Comparison of ENCODE assay signal across 8 cellular contexts in genomic region chr10:131943021-131943814, GRCh38. TPM values are rescaled to one million over a fixed set of nuclear protein-coding genes. Genes with fewer than 3 reads are reported as not detected.
DNase-seq lines count a peak whose midpoint lies in the region; ATAC-seq and TF ChIP-seq lines count a peak whose summit lies in the region.

No MANE protein-coding gene starts in this region.

- H3K4me1 ChIP-seq in OCI-LY7 (ENCODE audit: insufficient read depth, low read length, poor library complexity, severe bottlenecking) = no peaks in the 10 kb centered on the region

- H4K20me1 ChIP-seq in OCI-LY7 (ENCODE audit: insufficient read depth, low read length) = no peaks in the 10 kb centered on the region

- peaks cover 47% of the 10 kb centered on the region for H3K36me3 Mint-ChIP-seq in osteocyte (ENCODE audit: unreplicated experiment)

- no peak overlapping the region for H3K4me2 ChIP-seq in OCI-LY7 (ENCODE audit: low read length)

- TF ChIP-seq CTCF in OCI-LY7 (conservative IDR thresholded peaks at IDR 0.05; ENCODE audit: low read length) (peak; percentile 50; the same call in 1 of the 2 replicates), fibroblast of pulmonary artery (IDR thresholded peaks at IDR 0.05; ENCODE audit: low read length, missing control alignments) (peak; percentile 46), osteocyte (IDR thresholded peaks at IDR 0.05) (peak; percentile 41)

- H3K27ac ChIP-seq in OCI-LY7 (ENCODE audit: low read depth, low read length, poor library complexity, severe bottlenecking) = no peak overlapping the region

- peaks cover 84% of the 10 kb centered on the region for H3K36me3 ChIP-seq in OCI-LY7 (ENCODE audit: insufficient read depth, low read length)

- H3K9me3 ChIP-seq in OCI-LY7 (ENCODE audit: low read length) = no peaks in the 10 kb centered on the region

- H3K27me3 Mint-ChIP-seq in osteocyte (ENCODE audit: unreplicated experiment) = no peaks in the 10 kb centered on the region

- CTCF ChIA-PET in OCI-LY7 (lab: Charles Lee; ENCODE audit: unreplicated experiment) = no interaction called here

- POLR2A ChIA-PET in OCI-LY7 (lab: Charles Lee) = no interaction called here

- H3K4me1 Mint-ChIP-seq in osteocyte (ENCODE audit: unreplicated experiment) = peaks cover 53% of the 10 kb centered on the region

- H3K4me3 ChIP-seq in OCI-LY7 (ENCODE audit: low read depth, low read length, poor library complexity, severe bottlenecking) = no peak overlapping the region
- H3K4me3 ChIP-seq in fibroblast of pulmonary artery (replicated peaks; ENCODE audit: low read depth, low read length) = no peak overlapping the region

- peak overlapping the region; percentile 46 for H3K27ac Mint-ChIP-seq in osteocyte (ENCODE audit: unreplicated experiment)

- H2AFZ ChIP-seq in OCI-LY7 (ENCODE audit: low read length) = no peak overlapping the region

- intact Hi-C loops in OCI-LY7 (cut with micrococcal nuclease; ENCODE audit: unreplicated experiment) = no loop called here

- H3K9me2 ChIP-seq in OCI-LY7 (ENCODE audit: insufficient read depth, low read length) = no peaks in the 10 kb centered on the region

- H3K79me2 ChIP-seq in OCI-LY7 (ENCODE audit: insufficient read depth, low read depth, low read length) = no peaks in the 10 kb centered on the region

- no peaks in the 10 kb centered on the region for H3K9me3 Mint-ChIP-seq in osteocyte (ENCODE audit: unreplicated experiment)

- no peak overlapping the region for H3K4me3 Mint-ChIP-seq in osteocyte (ENCODE audit: unreplicated experiment)

- DNase-seq in GM03348 (ENCODE audit: low spot score) (peak; percentile 33), OCI-LY7 (ENCODE audit: low spot score) (no peak), fibroblast of pulmonary artery (ENCODE audit: low read depth) (peak; percentile 24), osteocyte (ENCODE audit: extremely low spot score, unreplicated experiment) (no peak), cerebellar nuclear complex (lab: John Stamatoyannopoulos, UW) (no peak), NCI-H1092 treated with DMSO at 0.1 percent for 48 hours (lab: John Stamatoyannopoulos, UW) (no peak)

- BruUV-seq in OCI-LY7 (replicated peaks; lab: Mats Ljungman, UMichigan) = no TSS peak

- ATAC-seq in HG02885 (IDR thresholded peaks at IDR 0.05; ENCODE audit: poor library complexity, unreplicated experiment) = no peak
- no peak for ATAC-seq in GM19023 (IDR thresholded peaks at IDR 0.05; ENCODE audit: unreplicated experiment)

RNA-seq across cellular contexts. Expression of gene BNIP3, which starts 38.5 kb away (rescaled TPM):
- total RNA-seq in OCI-LY7 (2014; rRNA removed; shearing (Covaris generic)) = 60.1 and 66.6 TPM in 2 replicates
- 46.3 and 99.8 TPM in 2 replicates for total RNA-seq in OCI-LY7 (2022)
- 29.2 and 31.6 TPM in 2 replicates for total RNA-seq in osteocyte

RNA-seq across cellular contexts. Expression of gene PPP2R2D, which starts 42.4 kb away (rescaled TPM):
- total RNA-seq in OCI-LY7 (2014; rRNA removed; shearing (Covaris generic)) = 36.2 and 38.5 TPM in 2 replicates
- total RNA-seq in OCI-LY7 (2022) (37.4 and 40.1 TPM in 2 replicates), osteocyte (28.9 and 29.3 TPM in 2 replicates)

Comparison
In these comparisons a context has a peak if more than half of its experiments do, and no peak if none do; other contexts are left out.
1. DNase-seq: peak in GM03348 (single experiment) and fibroblast of pulmonary artery (single experiment); none in OCI-LY7 (single experiment), osteocyte (single experiment), cerebellar nuclear complex (0 of 2) and NCI-H1092 treated with DMSO at 0.1 percent for 48 hours (single experiment).
2. Peak in every context shown above with its lines, with median percentiles within 50 percentile points of each other: CTCF ChIP-seq.